ENCODE assay signal across 9 cellular contexts in genomic region chr20:62914970-62915457, GRCh38. TPM values are rescaled to one million over a fixed set of nuclear protein-coding genes. Genes with fewer than 3 reads are reported as not detected.
A peak's percentile ranks its signal among the peaks of the same experiment; 100 is the strongest.
DNase-seq lines count a peak whose midpoint lies in the region; ATAC-seq and TF ChIP-seq lines count a peak whose summit lies in the region.
"Had no signal": no experiment of that assay in that cellular context is flagged by ENCODE, and none has a peak within 500 bp of the region (broad histone marks: within the 10 kb centered on the region; RNA-seq: fewer than 3 reads in every experiment).

No MANE protein-coding gene starts in this region.

- CTCF ChIA-PET in MCF 10A (lab: Yijun Ruan, JAX): interaction anchor here (0.6 to 5.3 kb wide), 5 partner anchors 7 to 853 kb away, joined by 3 to 54 read pairs (median 4); no protein-coding TSS in a partner anchor

- POLR2A ChIA-PET in MCF 10A (lab: Yijun Ruan, JAX): interaction anchor here (0.7 to 4.5 kb wide), 5 partner anchors 11 to 57 kb away, joined by 3 to 29 read pairs (median 6); partner anchors contain the start of genes DIDO1 and GID8

- no peak for DNase-seq in MCF 10A (ENCODE audit: unreplicated experiment)
- DNase-seq in breast epithelium (ENCODE audit: low spot score in 2 of 2): no peak
- no peak for DNase-seq in T-helper 2 cell treated with Interferon-gamma antibody and Interleukin-4, amounts not matched to agents 5 μg/mL and 100 μg/mL, for 36 hours (ENCODE audit: low spot score)
- DNase-seq in left cardiac atrium: no peak
- DNase-seq in activated gamma-delta T cell treated with Interleukin-2 at 50 U/mL for 16 hours: no peak
- DNase-seq in NOMO-1 (lab: John Stamatoyannopoulos, UW; ENCODE audit: unreplicated experiment in 2 of 2): no peak
- no peak for DNase-seq in LoVo (ENCODE audit: low spot score)

- H3K4me3 ChIP-seq in breast epithelium (peak overlapping the region in 1 of 3 donors; percentile 17), skeletal muscle satellite cell (ENCODE audit: low read length) (no peak overlapping the region)
- H3K4me3 ChIP-seq: skin epidermis had no signal

- peak overlapping the region; percentile 5 for H3K4me2 ChIP-seq in skeletal muscle satellite cell (ENCODE audit: low read length)

- H3K4me1 ChIP-seq in breast epithelium (peaks cover 0 to 13% of the 10 kb centered on the region in 2 donors), skeletal muscle satellite cell (ENCODE audit: control insufficient read depth, insufficient read depth, low read length) (peaks cover 28% of the 10 kb centered on the region)

- intact Hi-C loops in MCF 10A (cut with micrococcal nuclease): no loop called here
- intact Hi-C loops in breast epithelium (cut with DNase I; ENCODE audit: low total_unique reads): no loop called here
- intact Hi-C loops in left cardiac atrium (cut with DNase I): no loop called here

- no peak for TF ChIP-seq POLR2A in breast epithelium (IDR thresholded peaks at IDR 0.05)

- H3K4me3 Mint-ChIP-seq in MCF 10A (ENCODE audit: unreplicated experiment): no peak overlapping the region
- peak overlapping the region; percentile 20 for H3K4me3 Mint-ChIP-seq in T-helper 2 cell treated with Interferon-gamma antibody and Interleukin-4, amounts not matched to agents 5 μg/mL and 100 μg/mL, for 36 hours

- H3K9me3 Mint-ChIP-seq in MCF 10A (ENCODE audit: unreplicated experiment): no peaks in the 10 kb centered on the region
- H3K9me3 Mint-ChIP-seq in T-helper 2 cell treated with Interferon-gamma antibody and Interleukin-4, amounts not matched to agents 5 μg/mL and 100 μg/mL, for 36 hours: no peaks in the 10 kb centered on the region

- peaks cover 31% of the 10 kb centered on the region for H3K4me1 Mint-ChIP-seq in MCF 10A (ENCODE audit: insufficient read depth, unreplicated experiment)
- peaks cover 43% of the 10 kb centered on the region for H3K4me1 Mint-ChIP-seq in T-helper 2 cell treated with Interferon-gamma antibody and Interleukin-4, amounts not matched to agents 5 μg/mL and 100 μg/mL, for 36 hours (ENCODE audit: low read depth)

- H3K27me3 Mint-ChIP-seq in MCF 10A (ENCODE audit: insufficient read depth, unreplicated experiment): no peaks in the 10 kb centered on the region
- no peaks in the 10 kb centered on the region for H3K27me3 Mint-ChIP-seq in T-helper 2 cell treated with Interferon-gamma antibody and Interleukin-4, amounts not matched to agents 5 μg/mL and 100 μg/mL, for 36 hours (ENCODE audit: low read depth)

- ATAC-seq in left cardiac atrium: peak; percentile 51 to 78

- H3K27ac ChIP-seq in breast epithelium: no peak overlapping the region

- H3K9me3 ChIP-seq in breast epithelium: no peaks in the 10 kb centered on the region
- H3K9me3 ChIP-seq in skeletal muscle satellite cell (replicated peaks; ENCODE audit: low read length): no peaks in the 10 kb centered on the region

- BruUV-seq in MCF 10A (replicated peaks; lab: Mats Ljungman, UMichigan): no TSS peak

- H3K27ac Mint-ChIP-seq in MCF 10A (ENCODE audit: low read depth, unreplicated experiment): peak overlapping the region; percentile 84
- peak overlapping the region; percentile 73 for H3K27ac Mint-ChIP-seq in T-helper 2 cell treated with Interferon-gamma antibody and Interleukin-4, amounts not matched to agents 5 μg/mL and 100 μg/mL, for 36 hours

- no peak overlapping the region for H3K9ac ChIP-seq in skeletal muscle satellite cell (ENCODE audit: low read depth, low read length)

- H3K36me3 ChIP-seq in breast epithelium (peaks cover 13% of the 10 kb centered on the region), skeletal muscle satellite cell (ENCODE audit: insufficient read depth, low read length) (peaks cover 26% of the 10 kb centered on the region)

- H3K27me3 ChIP-seq in breast epithelium (no peaks in the 10 kb centered on the region), skeletal muscle satellite cell (ENCODE audit: control insufficient read depth, insufficient read depth, low read length) (no peaks in the 10 kb centered on the region)

- no peak for TF ChIP-seq CTCF in MCF 10A (IDR thresholded peaks at IDR 0.05; ENCODE audit: unreplicated experiment)
- no peak for TF ChIP-seq CTCF in breast epithelium (IDR thresholded peaks at IDR 0.05)

- peaks cover 49% of the 10 kb centered on the region for H3K36me3 Mint-ChIP-seq in MCF 10A (ENCODE audit: insufficient read depth, unreplicated experiment)
- H3K36me3 Mint-ChIP-seq in T-helper 2 cell treated with Interferon-gamma antibody and Interleukin-4, amounts not matched to agents 5 μg/mL and 100 μg/mL, for 36 hours (ENCODE audit: low read depth): peaks cover 36% of the 10 kb centered on the region

RNA-seq across cellular contexts. Expression of gene DIDO1, which starts 11.3 kb away (rescaled TPM):
- total RNA-seq in MCF 10A (2022): 36.8 and 40.7 TPM in 2 replicates
- 10 to 100 TPM; 59.8 to 83.1 (median 64.9) TPM for total RNA-seq in breast epithelium
- 10 to 100 TPM; 33.8 to 39.1 TPM for total RNA-seq in left cardiac atrium
- 26.6 and 31.7 TPM in 2 replicates for total RNA-seq in skeletal muscle satellite cell (2012; rRNA removed)

RNA-seq across cellular contexts. Expression of gene GID8, which starts 22.9 kb away (rescaled TPM):
- total RNA-seq in MCF 10A (2022) (31.6 and 36.4 TPM in 2 replicates), breast epithelium (10 to 100 TPM; 30.2 to 36.7 (median 31.8) TPM), left cardiac atrium (10 to 100 TPM; 16.8 to 20.2 TPM)
- 22.7 and 23.1 TPM in 2 replicates for total RNA-seq in skeletal muscle satellite cell (2012; rRNA removed)

RNA-seq across cellular contexts. Expression of gene SLC17A9, which starts 37.5 kb away (rescaled TPM):
- total RNA-seq in MCF 10A (2022): 0.07 TPM in 1 of 2 replicates, not detected in the other
- total RNA-seq in breast epithelium: 1 to 10 TPM; 2.2 to 4.9 (median 2.7) TPM
- 1 to 10 TPM; 2.1 to 5.7 TPM for total RNA-seq in left cardiac atrium
- 8.1 and 18.8 TPM in 2 replicates for total RNA-seq in skeletal muscle satellite cell (2012; rRNA removed)

RNA-seq across cellular contexts. Expression of gene TCFL5, which starts 53.4 kb away (rescaled TPM):
- total RNA-seq in MCF 10A (2022) (10.8 and 12.8 TPM in 2 replicates), breast epithelium (10 to 100 TPM in 2 of 3 donors, 1 to 10 TPM in 1; 7.8 to 21.0 (median 12.5) TPM), left cardiac atrium (1 to 10 TPM; 6.4 to 8.4 TPM)
- total RNA-seq in skeletal muscle satellite cell (2012; rRNA removed): 14.9 and 17.2 TPM in 2 replicates
